9 cellular contexts compared by ENCODE assay signal in genomic region chr1:2534775-2535387, GRCh38. TPM values are rescaled to one million over a fixed set of nuclear protein-coding genes. Genes with fewer than 3 reads are reported as not detected.
DNase-seq lines count a peak whose midpoint lies in the region; ATAC-seq and TF ChIP-seq lines count a peak whose summit lies in the region.
"Had no signal": no experiment of that assay in that cellular context is flagged by ENCODE, and none has a peak within 500 bp of the region (broad histone marks: within the 10 kb centered on the region; RNA-seq: fewer than 3 reads in every experiment).

No MANE protein-coding gene starts in this region.

- CTCF ChIA-PET in PC-9 (lab: Charles Lee) = interaction anchor here (0.5 kb wide), 1 partner anchor 120 kb away, joined by 14 read pairs; no protein-coding TSS in a partner anchor

- intact Hi-C loops in PC-9 (cut with micrococcal nuclease; ENCODE audit: unreplicated experiment) (loop anchor here (1.0 to 10.0 kb wide), 2 partner anchors 8 to 220 kb away; no protein-coding TSS in a partner anchor), left ventricle myocardium superior (cut with micrococcal nuclease) (no loop called here)

- no peak overlapping the region for H3K27ac ChIP-seq in PC-9
- no peak overlapping the region for H3K27ac ChIP-seq in foreskin keratinocyte
- H3K27ac ChIP-seq in upper lobe of left lung = peak overlapping the region in 1 of 4 donors; percentile 18
- H3K27ac ChIP-seq: esophagus muscularis mucosa had no signal

- H3K36me3 ChIP-seq in PC-9 (ENCODE audit: low read depth) (no peaks in the 10 kb centered on the region), upper lobe of left lung (no peaks in the 10 kb centered on the region)
- H3K36me3 ChIP-seq: esophagus muscularis mucosa had no signal

- no peaks in the 10 kb centered on the region for H4K20me1 ChIP-seq in PC-9 (ENCODE audit: insufficient read depth)

- no peak for TF ChIP-seq POLR2A in upper lobe of left lung (IDR thresholded peaks at IDR 0.05)

- TF ChIP-seq CTCF in PC-9 (conservative IDR thresholded peaks at IDR 0.05) (no peak), foreskin keratinocyte (conservative IDR thresholded peaks at IDR 0.05) (no peak), upper lobe of left lung (IDR thresholded peaks at IDR 0.05) (no peak)

- H3K4me2 ChIP-seq in PC-9 = peak overlapping the region; percentile 53

- H3K4me3 ChIP-seq in PC-9 = no peak overlapping the region
- H3K4me3 ChIP-seq in upper lobe of left lung = no peak overlapping the region
- H3K4me3 ChIP-seq: esophagus muscularis mucosa had no signal

- POLR2A ChIA-PET in PC-9 (lab: Charles Lee; ENCODE audit: unreplicated experiment) = interaction anchor here (0.6 to 0.7 kb wide), 2 partner anchors 11 to 20 kb away, joined by 4 to 6 read pairs; no protein-coding TSS in a partner anchor

- H3F3A ChIP-seq in PC-9 (ENCODE audit: insufficient read depth, low read depth) = no peaks in the 10 kb centered on the region; the same call in 1 of the 2 replicates

- no peak for TF ChIP-seq EP300 in upper lobe of left lung (IDR thresholded peaks at IDR 0.05)

- whole genome bisulfite sequencing in upper lobe of left lung, 2 donors = 45 to 55% methylated on average over 3 to 4 of the region's 11 CpGs

- DNase-seq in NCI-H1417 (lab: John Stamatoyannopoulos, UW) = peak; percentile 80 to 87 (median 82)
- DNase-seq in NCI-H1417 treated with DMSO at 0.1 percent for 48 hours (lab: John Stamatoyannopoulos, UW) = no peak
- DNase-seq in PC-9 = peak; percentile 82 to 88
- DNase-seq in foreskin keratinocyte = peak; percentile 93 to 97
- DNase-seq in upper lobe of left lung = peak; percentile 74 to 85
- DNase-seq in left ventricle myocardium superior = no peak
- DNase-seq in hepatic stellate cell (ENCODE audit: low spot score) = no peak

- H3K79me2 ChIP-seq in PC-9 (ENCODE audit: low read depth) = no peaks in the 10 kb centered on the region

- H3K9me3 ChIP-seq in PC-9 (ENCODE audit: insufficient read depth, low read depth) = no peaks in the 10 kb centered on the region
- no peaks in the 10 kb centered on the region for H3K9me3 ChIP-seq in upper lobe of left lung
- H3K9me3 ChIP-seq: esophagus muscularis mucosa had no signal

- H3K27me3 ChIP-seq in PC-9 (ENCODE audit: insufficient read depth, low read depth) = peaks cover 10% of the 10 kb centered on the region
- H3K27me3 ChIP-seq in foreskin keratinocyte = no peaks in the 10 kb centered on the region
- peaks cover 0 to 23% (median 12%) of the 10 kb centered on the region in 4 donors for H3K27me3 ChIP-seq in upper lobe of left lung

- H3K9me2 ChIP-seq in PC-9 (ENCODE audit: insufficient read depth) = no peaks in the 10 kb centered on the region

- no TSS peak for BruUV-seq in PC-9 (replicated peaks; lab: Mats Ljungman, UMichigan)

- no peak overlapping the region for H2AFZ ChIP-seq in PC-9

- H3K4me1 ChIP-seq in PC-9 (replicated peaks; ENCODE audit: insufficient read depth) = peaks cover 31% of the 10 kb centered on the region
- peaks cover 34% of the 10 kb centered on the region for H3K4me1 ChIP-seq in foreskin keratinocyte
- H3K4me1 ChIP-seq in upper lobe of left lung = peaks cover 16 to 32% (median 30%) of the 10 kb centered on the region in 4 donors

- ATAC-seq in foreskin keratinocyte (peak; percentile 85), upper lobe of left lung (ENCODE audit: low FRiP score in 2 of 2) (peak; percentile 31 to 76), HG03045 (IDR thresholded peaks at IDR 0.05; ENCODE audit: unreplicated experiment) (no peak), left ventricle myocardium superior (no peak)

RNA-seq across cellular contexts. Expression of gene HES5, which starts 4.8 kb away (rescaled TPM):
- total RNA-seq in PC-9 (2021) = not detected in 2 replicates
- total RNA-seq in foreskin keratinocyte = 0.85 and 1.5 TPM in 2 replicates
- polyA plus RNA-seq in foreskin keratinocyte = 0.54 and 0.91 TPM in 2 replicates
- total RNA-seq in upper lobe of left lung = 1 to 10 TPM in 2 of 6 donors, under 1 TPM in 2, not detected in 2; 0.31 to 1.6 (median 0.92) TPM
- 1.7 TPM for total RNA-seq in left ventricle myocardium superior

RNA-seq across cellular contexts. Expression of gene PANK4, which starts 8.5 kb away (rescaled TPM):
- total RNA-seq in PC-9 (2021) (20.5 and 33.4 TPM in 2 replicates), foreskin keratinocyte (24.5 and 25.5 TPM in 2 replicates), upper lobe of left lung (100 to 1,000 TPM in 1 of 6 donors, 10 to 100 TPM in 5; 20.7 to 123 (median 36.9) TPM), left ventricle myocardium superior (50.2 TPM)
- 16.6 and 19.4 TPM in 2 replicates for polyA plus RNA-seq in foreskin keratinocyte

RNA-seq across cellular contexts. Expression of gene TNFRSF14, which starts 21.3 kb away (rescaled TPM):
- total RNA-seq in PC-9 (2021) (9.9 and 13.8 TPM in 2 replicates), foreskin keratinocyte (11.4 and 13.0 TPM in 2 replicates), upper lobe of left lung (100 to 1,000 TPM in 4 of 6 donors, 10 to 100 TPM in 2; 61.1 to 641 (median 147) TPM), left ventricle myocardium superior (16.0 TPM)
- polyA plus RNA-seq in foreskin keratinocyte = 16.4 and 18.0 TPM in 2 replicates

RNA-seq across cellular contexts. Expression of gene PRXL2B, which starts 51.7 kb away (rescaled TPM):
- total RNA-seq in PC-9 (2021) = 26.1 and 35.3 TPM in 2 replicates
- 22.4 and 25.2 TPM in 2 replicates for total RNA-seq in foreskin keratinocyte
- 24.6 and 26.4 TPM in 2 replicates for polyA plus RNA-seq in foreskin keratinocyte
- total RNA-seq in upper lobe of left lung = 10 to 100 TPM; 10.5 to 34.2 (median 22.0) TPM
- total RNA-seq in left ventricle myocardium superior = 11.2 TPM

RNA-seq across cellular contexts. Expression of gene PLCH2, which starts 58.8 kb away (rescaled TPM):
- total RNA-seq in PC-9 (2021) (0.98 and 1.5 TPM in 2 replicates), foreskin keratinocyte (132 and 148 TPM in 2 replicates), upper lobe of left lung (1 to 10 TPM; 1.5 to 7.3 (median 3.4) TPM), left ventricle myocardium superior (0.25 TPM)
- 78.0 and 89.4 TPM in 2 replicates for polyA plus RNA-seq in foreskin keratinocyte

Comparison
In these comparisons a context has a peak if more than half of its experiments do, and no peak if none do; other contexts are left out.
1. DNase-seq: peak in NCI-H1417 (3 of 3), PC-9 (2 of 2), foreskin keratinocyte (2 of 2) and upper lobe of left lung (2 of 2); none in NCI-H1417 treated with DMSO at 0.1 percent for 48 hours (single experiment), left ventricle myocardium superior (single experiment) and hepatic stellate cell (single experiment).
2. ATAC-seq: peak in foreskin keratinocyte (single experiment) and upper lobe of left lung (2 of 2); none in HG03045 (single experiment) and left ventricle myocardium superior (single experiment).